10 cellular contexts compared by ENCODE assay signal in genomic region chr7:107103369-107103768, GRCh38. TPM values are rescaled to one million over a fixed set of nuclear protein-coding genes. Genes with fewer than 3 reads are reported as not detected.
DNase-seq lines count a peak whose midpoint lies in the region; ATAC-seq and TF ChIP-seq lines count a peak whose summit lies in the region.
"Had no signal": no experiment of that assay in that cellular context is flagged by ENCODE, and none has a peak within 500 bp of the region (broad histone marks: within the 10 kb centered on the region; RNA-seq: fewer than 3 reads in every experiment).

No MANE protein-coding gene starts in this region.

- peaks cover 4% of the 10 kb centered on the region for H3K4me1 Mint-ChIP-seq in stimulated activated memory B cell treated with anti-CD40 and anti-IgM and Interleukin-4, amounts not matched to agents 10 μg/mL and 1 μg/mL and 100 μg/mL, for 72 hours

- peak; percentile 56 for ATAC-seq in stimulated activated memory B cell treated with anti-CD40 and anti-IgM and Interleukin-4, amounts not matched to agents 10 μg/mL and 1 μg/mL and 100 μg/mL, for 72 hours
- ATAC-seq in HG03135 (IDR thresholded peaks at IDR 0.05; ENCODE audit: unreplicated experiment): no peak

- H3K36me3 Mint-ChIP-seq in stimulated activated memory B cell treated with anti-CD40 and anti-IgM and Interleukin-4, amounts not matched to agents 10 μg/mL and 1 μg/mL and 100 μg/mL, for 72 hours: peaks cover 9% of the 10 kb centered on the region

- TF ChIP-seq CTCF in GM10266 (IDR thresholded peaks at IDR 0.05; ENCODE audit: control insufficient read depth, insufficient read depth, low read depth, missing control alignments): no peak

- H3K27me3 Mint-ChIP-seq in stimulated activated memory B cell treated with anti-CD40 and anti-IgM and Interleukin-4, amounts not matched to agents 10 μg/mL and 1 μg/mL and 100 μg/mL, for 72 hours: peaks cover 30% of the 10 kb centered on the region

- no peak overlapping the region for H3K4me3 Mint-ChIP-seq in stimulated activated memory B cell treated with anti-CD40 and anti-IgM and Interleukin-4, amounts not matched to agents 10 μg/mL and 1 μg/mL and 100 μg/mL, for 72 hours

- peak; percentile 13 for DNase-seq in NCI-H748 (lab: John Stamatoyannopoulos, UW; ENCODE audit: unreplicated experiment)
- DNase-seq in NCI-H748 treated with DMSO at 0.1 percent for 48 hours (lab: John Stamatoyannopoulos, UW): no peak
- peak; percentile 37 for DNase-seq in RPMI8226
- peak; percentile 36 to 79 for DNase-seq in dermis microvascular lymphatic vessel endothelial cell (ENCODE audit: low read depth in 2 of 2)
- DNase-seq in activated gamma-delta T cell treated with Interleukin-2 at 50 U/mL for 16 hours: no peak
- DNase-seq in GM10266 (ENCODE audit: extremely low spot score): no peak
- DNase-seq: central memory CD4-positive, alpha-beta T cell; posterior cingulate gyrus had no signal

- no peak overlapping the region for H3K27ac Mint-ChIP-seq in stimulated activated memory B cell treated with anti-CD40 and anti-IgM and Interleukin-4, amounts not matched to agents 10 μg/mL and 1 μg/mL and 100 μg/mL, for 72 hours

- no peaks in the 10 kb centered on the region for H3K9me3 Mint-ChIP-seq in stimulated activated memory B cell treated with anti-CD40 and anti-IgM and Interleukin-4, amounts not matched to agents 10 μg/mL and 1 μg/mL and 100 μg/mL, for 72 hours

RNA-seq across cellular contexts. Expression of gene PRKAR2B, which starts 58.9 kb away (rescaled TPM):
- total RNA-seq in dermis microvascular lymphatic vessel endothelial cell: 12.0 and 19.9 TPM in 2 replicates

Comparison
In these comparisons a context has a peak if more than half of its experiments do, and no peak if none do; other contexts are left out.
1. DNase-seq: peak in NCI-H748 (single experiment), RPMI8226 (single experiment) and dermis microvascular lymphatic vessel endothelial cell (2 of 2); none in NCI-H748 treated with DMSO at 0.1 percent for 48 hours (single experiment), activated gamma-delta T cell treated with Interleukin-2 at 50 U/mL for 16 hours (single experiment) and GM10266 (single experiment).